ENCODE assay signal across 1 cellular context in genomic region chr16:18616137-18616755, GRCh38.
A peak's percentile ranks its signal among the peaks of the same experiment; 100 is the strongest.
TF ChIP-seq lines count a peak whose summit lies in the region.

No MANE protein-coding gene starts in this region.

TF ChIP-seq in HepG2, 621 proteins besides CTCF, POLR2A, EP300 and RAD21 (continued from another document):
- TF ChIP-seq, protein P1, sequence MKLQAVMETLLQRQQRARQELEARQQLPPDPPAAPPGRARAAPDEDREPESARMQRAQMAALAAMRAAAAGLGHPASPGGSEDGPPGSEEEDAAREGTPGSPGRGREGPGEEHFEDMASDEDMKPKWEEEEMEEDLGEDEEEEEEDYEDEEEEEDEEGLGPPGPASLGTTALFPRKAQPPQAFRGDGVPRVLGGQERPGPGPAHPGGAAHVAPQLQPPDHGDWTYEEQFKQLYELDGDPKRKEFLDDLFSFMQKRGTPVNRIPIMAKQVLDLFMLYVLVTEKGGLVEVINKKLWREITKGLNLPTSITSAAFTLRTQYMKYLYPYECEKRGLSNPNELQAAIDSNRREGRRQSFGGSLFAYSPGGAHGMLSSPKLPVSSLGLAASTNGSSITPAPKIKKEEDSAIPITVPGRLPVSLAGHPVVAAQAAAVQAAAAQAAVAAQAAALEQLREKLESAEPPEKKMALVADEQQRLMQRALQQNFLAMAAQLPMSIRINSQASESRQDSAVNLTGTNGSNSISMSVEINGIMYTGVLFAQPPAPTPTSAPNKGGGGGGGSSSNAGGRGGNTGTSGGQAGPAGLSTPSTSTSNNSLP (IDR thresholded peaks at IDR 0.05; ENCODE audit: low read depth, low read length) = 0 out of 2 replicates have a peak, but pooled peaks have one; percentile 7
